26 cellular contexts compared by ENCODE assay signal in genomic region chr4:18111100-18111499, GRCh38.
A peak's percentile ranks its signal among the peaks of the same experiment; 100 is the strongest.
DNase-seq lines count a peak whose midpoint lies in the region; ATAC-seq and TF ChIP-seq lines count a peak whose summit lies in the region.
"Had no signal": no experiment of that assay in that cellular context is flagged by ENCODE, and none has a peak within 500 bp of the region (broad histone marks: within the 10 kb centered on the region; RNA-seq: fewer than 3 reads in every experiment).

No MANE protein-coding gene starts in this region.

- no peaks in the 10 kb centered on the region for H3K79me2 ChIP-seq in OCI-LY7 (ENCODE audit: insufficient read depth, low read depth, low read length)

- H3K4me1 ChIP-seq in OCI-LY7 (ENCODE audit: insufficient read depth, low read length, poor library complexity, severe bottlenecking) = no peaks in the 10 kb centered on the region
- H3K4me1 ChIP-seq: BLaER1 treated with 17β-estradiol and CSF1 and Interleukin-3, amounts not matched to agents 10 nM and 100 nM; Caco-2 had no signal

- no peak overlapping the region for H2AFZ ChIP-seq in OCI-LY7 (ENCODE audit: low read length)

- H3K9me3 Mint-ChIP-seq in WTC11 = no peaks in the 10 kb centered on the region

- no peaks in the 10 kb centered on the region for H3K36me3 Mint-ChIP-seq in WTC11
- H3K36me3 Mint-ChIP-seq: CD4-positive, alpha-beta memory T cell had no signal

- H3K4me2 ChIP-seq in OCI-LY7 (ENCODE audit: low read length) = no peak overlapping the region
- H3K4me2 ChIP-seq: BLaER1 treated with 17β-estradiol and CSF1 and Interleukin-3, amounts not matched to agents 10 nM and 100 nM; KMS-11 had no signal

- H3K4me3 Mint-ChIP-seq in WTC11 = no peak overlapping the region
- H3K4me3 Mint-ChIP-seq: CD4-positive, alpha-beta memory T cell had no signal

- TF ChIP-seq CTCF in WTC11 (IDR thresholded peaks at IDR 0.05) (no peak), epithelial cell of esophagus (IDR thresholded peaks at IDR 0.05; ENCODE audit: insufficient read depth, low read depth, low read length, missing control alignments) (no peak), OCI-LY7 (conservative IDR thresholded peaks at IDR 0.05; ENCODE audit: low read length) (no peak)

- peak; percentile 24 for DNase-seq in ELF-1 (ENCODE audit: low read depth, low spot score)
- no peak for DNase-seq in WTC11 (ENCODE audit: low spot score)
- peak; percentile 35 for DNase-seq in epithelial cell of esophagus (ENCODE audit: low read depth)
- DNase-seq in islet precursor cell = peak; percentile 93
- no peak for DNase-seq in OCI-LY7 (ENCODE audit: low spot score)
- DNase-seq in stimulated activated naive CD8-positive, alpha-beta T cell treated with anti-CD3 and anti-CD28 coated beads, Interleukin-15, Interleukin-2, amounts not matched to agents 100 U/mL and 50 U/mL, for 24 hours = no peak
- DNase-seq: 8988T; CD4-positive, alpha-beta memory T cell; DMS 273 treated with DMSO at 0.1 percent for 48 hours; DMS79 treated with DMSO at 0.1 percent for 48 hours; GOT3; IMR-90; NCI-H1105 treated with DMSO at 0.1 percent for 48 hours; NCI-H2081; NCI-H2171; NCI-H345; NCI-H524; NCI-H82; Peyer's patch had no signal

- H3K4me3 ChIP-seq in epithelial cell of esophagus (ENCODE audit: low read length) (no peak overlapping the region), OCI-LY7 (ENCODE audit: low read depth, low read length, poor library complexity, severe bottlenecking) (no peak overlapping the region)
- H3K4me3 ChIP-seq: BLaER1 treated with 17β-estradiol and CSF1 and Interleukin-3, amounts not matched to agents 10 nM and 100 nM; GM12878; Peyer's patch had no signal

- no peak overlapping the region for H3K27ac Mint-ChIP-seq in WTC11
- H3K27ac Mint-ChIP-seq: CD4-positive, alpha-beta memory T cell had no signal

- no peaks in the 10 kb centered on the region for H3K27me3 Mint-ChIP-seq in WTC11 (ENCODE audit: low read depth)

- H3K36me3 ChIP-seq in OCI-LY7 (ENCODE audit: insufficient read depth, low read length) = no peaks in the 10 kb centered on the region
- H3K36me3 ChIP-seq: BLaER1 treated with 17β-estradiol and CSF1 and Interleukin-3, amounts not matched to agents 10 nM and 100 nM; Peyer's patch had no signal

- no peaks in the 10 kb centered on the region for H3K4me1 Mint-ChIP-seq in WTC11
- H3K4me1 Mint-ChIP-seq: CD4-positive, alpha-beta memory T cell had no signal

- no peaks in the 10 kb centered on the region for H3K9me2 ChIP-seq in OCI-LY7 (ENCODE audit: insufficient read depth, low read length)

- intact Hi-C loops in OCI-LY7 (cut with micrococcal nuclease; ENCODE audit: unreplicated experiment) = no loop called here

- ATAC-seq in WTC11 (peak; percentile 56), HG02885 (IDR thresholded peaks at IDR 0.05; ENCODE audit: poor library complexity, unreplicated experiment) (no peak), GM19395 (IDR thresholded peaks at IDR 0.05; ENCODE audit: unreplicated experiment) (no peak)
- ATAC-seq in stimulated activated naive CD8-positive, alpha-beta T cell treated with anti-CD3 and anti-CD28 coated beads, Interleukin-15, Interleukin-2, amounts not matched to agents 100 U/mL and 50 U/mL, for 24 hours = no peak
- ATAC-seq: GM12878, HCT116 had no signal

- CTCF ChIA-PET in WTC11 (lab: Charles Lee) = no interaction called here
- CTCF ChIA-PET in OCI-LY7 (lab: Charles Lee; ENCODE audit: unreplicated experiment) = no interaction called here

- H3K27ac ChIP-seq in OCI-LY7 (ENCODE audit: low read depth, low read length, poor library complexity, severe bottlenecking) = no peak overlapping the region
- H3K27ac ChIP-seq: BLaER1 treated with 17β-estradiol and CSF1 and Interleukin-3, amounts not matched to agents 10 nM and 100 nM; KMS-11 had no signal

- H3K9me3 ChIP-seq in OCI-LY7 (ENCODE audit: low read length) = no peaks in the 10 kb centered on the region
- H3K9me3 ChIP-seq: BLaER1 treated with 17β-estradiol and CSF1 and Interleukin-3, amounts not matched to agents 10 nM and 100 nM; Caco-2; Peyer's patch had no signal

- POLR2A ChIA-PET in WTC11 (lab: Charles Lee) (interaction anchor here (0.7 kb wide), 1 partner anchor 8 kb away, joined by 3 read pairs; no protein-coding TSS in a partner anchor), OCI-LY7 (lab: Charles Lee) (no interaction called here)

- BruUV-seq in OCI-LY7 (replicated peaks; lab: Mats Ljungman, UMichigan) = no TSS peak

- no peaks in the 10 kb centered on the region for H4K20me1 ChIP-seq in OCI-LY7 (ENCODE audit: insufficient read depth, low read length)
- H4K20me1 ChIP-seq: BLaER1 treated with 17β-estradiol and CSF1 and Interleukin-3, amounts not matched to agents 10 nM and 100 nM had no signal

TF ChIP-seq in WTC11, 78 proteins besides CTCF, POLR2A, EP300 and RAD21:
- no peak for TF ChIP-seq NFYB (CRISPR knock-in tag; conservative IDR thresholded peaks at IDR 0.05; ENCODE audit: low read depth)

Comparison
In these comparisons a context has a peak if more than half of its experiments do, and no peak if none do; other contexts are left out.
1. DNase-seq: peak in ELF-1 (single experiment), epithelial cell of esophagus (single experiment) and islet precursor cell (single experiment); none in WTC11 (single experiment), OCI-LY7 (single experiment) and stimulated activated naive CD8-positive, alpha-beta T cell treated with anti-CD3 and anti-CD28 coated beads, Interleukin-15, Interleukin-2, amounts not matched to agents 100 U/mL and 50 U/mL, for 24 hours (single experiment).